19 cellular contexts compared by ENCODE assay signal in the genomic region with DNA sequence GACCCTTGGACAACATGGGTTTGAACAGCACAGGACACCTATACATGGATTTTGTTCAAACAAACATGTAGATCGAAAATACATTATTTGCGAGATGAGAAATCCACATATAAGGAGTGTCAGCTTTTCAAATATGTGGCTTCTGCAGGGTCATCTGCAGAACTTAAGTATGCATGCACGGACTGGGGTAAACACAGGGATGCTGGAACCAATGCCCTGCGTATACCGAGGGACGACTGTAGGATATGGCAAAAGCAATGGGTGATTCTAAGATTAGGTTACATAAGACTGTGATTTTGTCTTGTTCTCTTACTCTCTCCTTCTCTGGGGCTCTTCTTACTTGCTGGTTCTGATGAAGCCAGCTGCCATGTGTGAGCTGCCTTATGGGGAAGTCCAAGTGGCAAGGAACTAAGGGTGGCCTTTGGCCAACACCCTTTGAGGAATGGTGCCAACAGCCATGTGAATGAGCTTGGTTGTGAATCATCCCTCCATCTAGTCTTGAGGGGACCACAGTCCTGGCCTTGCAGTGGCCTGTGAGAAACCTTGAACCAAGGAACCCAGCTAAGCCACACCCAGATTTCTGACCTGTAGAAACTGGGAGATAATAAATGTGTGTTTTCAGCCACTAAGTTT.
"Had no signal": no experiment of that assay in that cellular context is flagged by ENCODE, and none has a peak within 500 bp of the region (broad histone marks: within the 10 kb centered on the region; RNA-seq: fewer than 3 reads in every experiment).

No MANE protein-coding gene starts in this region.

- H3K27me3 ChIP-seq: ascending aorta, thyroid gland had no signal

- H3K36me3 ChIP-seq: ascending aorta, lower lobe of right lung had no signal

- H3K9me3 ChIP-seq: ascending aorta, lower lobe of right lung, thyroid gland had no signal

- H3K27ac ChIP-seq: ascending aorta, lower lobe of right lung, thyroid gland had no signal

- H3K4me1 ChIP-seq: ascending aorta, lower lobe of right lung, thyroid gland had no signal

- DNase-seq: activated CD4-positive, alpha-beta T cell treated with anti-CD3 and anti-CD28 coated beads, Interleukin-2, amount 50 U/mL, for 1 hour; activated CD4-positive, CD25-positive, alpha-beta regulatory T cell treated with anti-CD3 and anti-CD28 coated beads, Interleukin-2, amount 50 U/mL, for 72 hours; activated CD8-positive, alpha-beta memory T cell treated with anti-CD3 and anti-CD28 coated beads, Interleukin-2, amount 50 U/mL, for 4 hours; activated effector memory CD4-positive, alpha-beta T cell treated with Interleukin-2 at 50 U/mL for 16 hours; activated naive CD4-positive, alpha-beta T cell treated with anti-CD3 and anti-CD28 coated beads, Interleukin-2, amount 50 U/mL, for 16 hours; activated T-cell treated with anti-CD3 and anti-CD28 coated beads, Interleukin-2, amount 50 U/mL, for 48 hours; cerebellar nuclear complex; cortex of kidney; effector CD4-positive, alpha-beta T cell; foreskin melanocyte; glutamatergic neuron; hippocampal formation; lower lobe of right lung; stimulated activated CD8-positive, alpha-beta memory T cell treated with anti-CD3 and anti-CD28 coated beads, Interleukin-4, amount 100 ng/mL, for 48 hours; stimulated activated naive CD4-positive, alpha-beta T cell treated with Interleukin-2 at 50 U/mL for 16 hours; T-helper 9 cell; thyroid gland had no signal

- ATAC-seq: lower lobe of right lung; natural killer cell treated with Interleukin-12 subunit alpha and Interleukin-12 subunit beta and Interleukin-15 and Interleukin-18, amount 100 ng/mL, for 72 hours had no signal

- H3K4me3 ChIP-seq: ascending aorta, lower lobe of right lung, thyroid gland had no signal
